30 cellular contexts compared by ENCODE assay signal in genomic region chr2:221096651-221097567, GRCh38.
DNase-seq lines count a peak whose midpoint lies in the region; ATAC-seq and TF ChIP-seq lines count a peak whose summit lies in the region.
"Had no signal": no experiment of that assay in that cellular context is flagged by ENCODE, and none has a peak within 500 bp of the region (broad histone marks: within the 10 kb centered on the region; RNA-seq: fewer than 3 reads in every experiment).

No MANE protein-coding gene starts in this region.

- H2BK20ac ChIP-seq in IMR-90 (ENCODE audit: low read depth, low read length): peak overlapping the region; percentile 35; the same call in 1 of the 2 replicates

- peak; percentile 44 for ATAC-seq in IMR-90 (ENCODE audit: low read depth)
- ATAC-seq in stimulated activated naive CD8-positive, alpha-beta T cell treated with anti-CD3 and anti-CD28 coated beads, Interleukin-15, amount 100 ng/mL, for 72 hours: no peak
- ATAC-seq in HG02852 (IDR thresholded peaks at IDR 0.05; ENCODE audit: unreplicated experiment): no peak
- no peak for ATAC-seq in HG03139 (IDR thresholded peaks at IDR 0.05; ENCODE audit: unreplicated experiment)
- ATAC-seq in WTC11: no peak
- ATAC-seq: activated CD8-positive, alpha-beta memory T cell treated with anti-CD3 and anti-CD28 coated beads, Interleukin-2, amount 10 ng/mL, durations not matched to agents 7 days and 5 days; body of pancreas; heart left ventricle; left ventricle myocardium superior; sciatic nerve; upper lobe of right lung had no signal

- 83% methylated on average over 1 of the region's 11 CpGs; no CpG with 5 or more reads in 1 of the 2 experiments for WGBS in IMR-90 (ENCODE audit: extremely low coverage in 2 of 2, insufficient read length in 1 of 2), 2 experiments

- H3K27me3 Mint-ChIP-seq in stimulated activated naive CD8-positive, alpha-beta T cell treated with anti-CD3 and anti-CD28 coated beads, Interleukin-15, amount 100 ng/mL, for 72 hours: no peaks in the 10 kb centered on the region
- H3K27me3 Mint-ChIP-seq in WTC11 (ENCODE audit: low read depth): no peaks in the 10 kb centered on the region
- H3K27me3 Mint-ChIP-seq: activated CD4-positive, alpha-beta T cell treated with anti-CD3 and anti-CD28 coated beads, Interleukin-2, amount 10 ng/mL, durations not matched to agents 24 days and 14 days; activated CD8-positive, alpha-beta memory T cell treated with anti-CD3 and anti-CD28 coated beads, Interleukin-2, amount 10 ng/mL, durations not matched to agents 7 days and 5 days had no signal

- no peaks in the 10 kb centered on the region for H4K20me1 ChIP-seq in IMR-90 (ENCODE audit: insufficient read depth, low read length)

- H3K27me3 ChIP-seq in IMR-90 (ENCODE audit: control insufficient read depth, insufficient read depth, low read length): no peaks in the 10 kb centered on the region
- H3K27me3 ChIP-seq: BE2C, body of pancreas, heart left ventricle, upper lobe of right lung had no signal

- peaks cover 6% of the 10 kb centered on the region for H3K4me1 ChIP-seq in IMR-90 (ENCODE audit: control insufficient read depth, insufficient read depth, low read length)
- H3K4me1 ChIP-seq: BE2C, body of pancreas, heart left ventricle, upper lobe of right lung had no signal

- H4K91ac ChIP-seq in IMR-90 (ENCODE audit: insufficient read depth, low read depth, low read length): no peak overlapping the region

- intact Hi-C loops in IMR-90 (cut with micrococcal nuclease): loop anchor here (5.0 kb wide), 2 partner anchors 165 to 870 kb away; no protein-coding TSS in a partner anchor

- no peak overlapping the region for H3K9ac ChIP-seq in IMR-90 (ENCODE audit: low read depth, low read length)

- H3K56ac ChIP-seq in IMR-90 (ENCODE audit: extremely low read depth, insufficient read depth, low read length): no peak overlapping the region

- H3K9me1 ChIP-seq in IMR-90 (ENCODE audit: insufficient read depth, low read length): no peaks in the 10 kb centered on the region

- H2BK5ac ChIP-seq in IMR-90 (ENCODE audit: low read depth, low read length, poor library complexity, severe bottlenecking): no peak overlapping the region

- no peak overlapping the region for H3K4me3 Mint-ChIP-seq in stimulated activated naive CD8-positive, alpha-beta T cell treated with anti-CD3 and anti-CD28 coated beads, Interleukin-15, amount 100 ng/mL, for 72 hours
- H3K4me3 Mint-ChIP-seq in WTC11: no peak overlapping the region
- H3K4me3 Mint-ChIP-seq: activated CD4-positive, alpha-beta T cell treated with anti-CD3 and anti-CD28 coated beads, Interleukin-2, amount 10 ng/mL, durations not matched to agents 24 days and 14 days; activated CD8-positive, alpha-beta memory T cell treated with anti-CD3 and anti-CD28 coated beads, Interleukin-2, amount 10 ng/mL, durations not matched to agents 7 days and 5 days; activated naive CD8-positive, alpha-beta T cell; activated T-helper 1 cell treated with anti-CD3 and anti-CD28 coated beads, Interleukin-12 subunit alpha, Interleukin-12 subunit beta, Interleukin-2, Interleukin-4 antibody, amounts not matched to agents 30 ng/mL and 10 ng/mL and 1 ng/mL, durations not matched to agents 14 hours and 24 hours and 36 hours; endodermal cell had no signal

- in situ Hi-C loops in Caki2 (cut with HindIII; ENCODE audit: low pct_unique_long_range_greater_than_20kb, low sequenced_read_pairs): no loop called here
- in situ Hi-C loops in IMR-90 (cut with MboI; ENCODE audit: low sequenced_read_pairs): no loop called here

- no peak overlapping the region for H3K14ac ChIP-seq in IMR-90 (replicated peaks; ENCODE audit: low read depth, low read length)

- no peak overlapping the region for H2AK9ac ChIP-seq in IMR-90 (replicated peaks; ENCODE audit: low read depth, low read length, poor library complexity)

- no peak overlapping the region for H3K23ac ChIP-seq in IMR-90 (ENCODE audit: low read depth, low read length)

- 0 out of 2 replicates have a peak overlapping the region, but pooled peaks have one; percentile 5 for H3K4ac ChIP-seq in IMR-90 (ENCODE audit: low read depth, low read length)

- dilution Hi-C loops in IMR-90 (cut with HindIII; ENCODE audit: low sequenced_read_pairs, unreplicated experiment): no loop called here

- H3K9me3 Mint-ChIP-seq in stimulated activated naive CD8-positive, alpha-beta T cell treated with anti-CD3 and anti-CD28 coated beads, Interleukin-15, amount 100 ng/mL, for 72 hours: no peaks in the 10 kb centered on the region
- H3K9me3 Mint-ChIP-seq in WTC11: no peaks in the 10 kb centered on the region
- H3K9me3 Mint-ChIP-seq: activated CD4-positive, alpha-beta T cell treated with anti-CD3 and anti-CD28 coated beads, Interleukin-2, amount 10 ng/mL, durations not matched to agents 24 days and 14 days; activated T-helper 1 cell treated with anti-CD3 and anti-CD28 coated beads, Interleukin-12 subunit alpha, Interleukin-12 subunit beta, Interleukin-2, Interleukin-4 antibody, amounts not matched to agents 30 ng/mL and 10 ng/mL and 1 ng/mL, durations not matched to agents 14 hours and 24 hours and 36 hours; endodermal cell had no signal

- H2AK5ac ChIP-seq in IMR-90 (ENCODE audit: low read depth, low read length): no peak overlapping the region

- no peak for TF ChIP-seq CTCF in IMR-90 (conservative IDR thresholded peaks at IDR 0.05; ENCODE audit: low read depth, low read length)
- no peak for TF ChIP-seq CTCF in WTC11 (IDR thresholded peaks at IDR 0.05)

- H4K8ac ChIP-seq in IMR-90 (ENCODE audit: low read depth in 2 of 2, low read length in 2 of 2): no peak overlapping the region

- no peak for TF ChIP-seq POLR2A in IMR-90 (IDR thresholded peaks at IDR 0.05; ENCODE audit: low read depth, low read length)

- H2AFZ ChIP-seq in IMR-90 (replicated peaks; ENCODE audit: low read length, poor library complexity): peak overlapping the region; percentile 4

- H2BK15ac ChIP-seq in IMR-90 (ENCODE audit: low read depth, low read length): no peak overlapping the region

- H2BK120ac ChIP-seq in IMR-90 (ENCODE audit: low read depth, low read length): peak overlapping the region; percentile 24; the same call in 1 of the 2 replicates

- no peak overlapping the region for H3K4me3 ChIP-seq in IMR-90 (ENCODE audit: insufficient read depth, low read depth, low read length)
- H3K4me3 ChIP-seq: A549, body of pancreas, coronary artery, heart left ventricle, upper lobe of right lung had no signal

- TF ChIP-seq RAD21 in IMR-90 (IDR thresholded peaks at IDR 0.05; ENCODE audit: low read length): no peak

- H3K79me1 ChIP-seq in IMR-90 (ENCODE audit: low read depth in 1 of 2, low read length in 2 of 2): no peaks in the 10 kb centered on the region

- CTCF ChIA-PET in IMR-90 (lab: Yijun Ruan, JAX): interaction anchor here (1.2 kb wide), 1 partner anchor 20 kb away, joined by 6 read pairs; no protein-coding TSS in a partner anchor
- CTCF ChIA-PET in WTC11 (lab: Charles Lee): no interaction called here

- H3K4me2 ChIP-seq in IMR-90 (ENCODE audit: low read depth, low read length): peak overlapping the region; percentile 50
- H3K4me2 ChIP-seq: A549 had no signal

- no peaks in the 10 kb centered on the region for H3K36me3 ChIP-seq in IMR-90 (ENCODE audit: control insufficient read depth, insufficient read depth, low read length)
- H3K36me3 ChIP-seq: BE2C, heart left ventricle, upper lobe of right lung had no signal

- H3K27ac ChIP-seq in IMR-90 (ENCODE audit: insufficient read depth, low read length): no peak overlapping the region
- H3K27ac ChIP-seq: A549, body of pancreas, coronary artery, heart left ventricle, upper lobe of right lung had no signal

- no peaks in the 10 kb centered on the region for H3K36me3 Mint-ChIP-seq in WTC11
- H3K36me3 Mint-ChIP-seq: activated CD8-positive, alpha-beta memory T cell treated with anti-CD3 and anti-CD28 coated beads, Interleukin-2, amount 10 ng/mL, durations not matched to agents 7 days and 5 days; activated naive CD8-positive, alpha-beta T cell had no signal

- H3K4me1 Mint-ChIP-seq in stimulated activated naive CD8-positive, alpha-beta T cell treated with anti-CD3 and anti-CD28 coated beads, Interleukin-15, amount 100 ng/mL, for 72 hours: no peaks in the 10 kb centered on the region
- peaks cover 4% of the 10 kb centered on the region for H3K4me1 Mint-ChIP-seq in WTC11
- H3K4me1 Mint-ChIP-seq: activated CD4-positive, alpha-beta T cell treated with anti-CD3 and anti-CD28 coated beads, Interleukin-2, amount 10 ng/mL, durations not matched to agents 24 days and 14 days; activated CD8-positive, alpha-beta memory T cell treated with anti-CD3 and anti-CD28 coated beads, Interleukin-2, amount 10 ng/mL, durations not matched to agents 7 days and 5 days; endodermal cell had no signal

- no peak overlapping the region for H3K18ac ChIP-seq in IMR-90 (ENCODE audit: low read depth, low read length)

- no peak overlapping the region for H3K27ac Mint-ChIP-seq in stimulated activated naive CD8-positive, alpha-beta T cell treated with anti-CD3 and anti-CD28 coated beads, Interleukin-15, amount 100 ng/mL, for 72 hours
- no peak overlapping the region for H3K27ac Mint-ChIP-seq in WTC11
- H3K27ac Mint-ChIP-seq: activated CD4-positive, alpha-beta T cell treated with anti-CD3 and anti-CD28 coated beads, Interleukin-2, amount 10 ng/mL, durations not matched to agents 24 days and 14 days; activated CD8-positive, alpha-beta memory T cell treated with anti-CD3 and anti-CD28 coated beads, Interleukin-2, amount 10 ng/mL, durations not matched to agents 7 days and 5 days; activated naive CD8-positive, alpha-beta T cell; activated T-helper 1 cell treated with anti-CD3 and anti-CD28 coated beads, Interleukin-12 subunit alpha, Interleukin-12 subunit beta, Interleukin-2, Interleukin-4 antibody, amounts not matched to agents 30 ng/mL and 10 ng/mL and 1 ng/mL, durations not matched to agents 14 hours and 24 hours and 36 hours; endodermal cell had no signal

- H3K9me3 ChIP-seq in IMR-90 (ENCODE audit: control insufficient read depth, insufficient read depth, low read length): no peaks in the 10 kb centered on the region
- H3K9me3 ChIP-seq: A549, BE2C, body of pancreas, heart left ventricle, upper lobe of right lung had no signal

- no TSS peak for BruUV-seq in IMR-90 (replicated peaks; lab: Mats Ljungman, UMichigan)

- POLR2A ChIA-PET in IMR-90 (lab: Charles Lee; ENCODE audit: unreplicated experiment): no interaction called here
- POLR2A ChIA-PET in WTC11 (lab: Charles Lee): no interaction called here

- DNase-seq in Caki2 (ENCODE audit: low read depth) (peak; percentile 79), IMR-90 (no peak), astrocyte of the hippocampus (ENCODE audit: low read depth, low spot score) (peak; percentile 42), glomerular visceral epithelial cell (ENCODE audit: extremely low spot score) (peak; percentile 40), WTC11 (ENCODE audit: low spot score) (no peak)
- DNase-seq in stimulated activated naive CD8-positive, alpha-beta T cell treated with anti-CD3 and anti-CD28 coated beads, Interleukin-15, amount 100 ng/mL, for 72 hours: no peak
- DNase-seq: activated CD4-positive, alpha-beta T cell treated with anti-CD3 and anti-CD28 coated beads, Interleukin-2, amount 10 ng/mL, durations not matched to agents 24 days and 14 days; activated CD8-positive, alpha-beta memory T cell treated with anti-CD3 and anti-CD28 coated beads, Interleukin-2, amount 10 ng/mL, durations not matched to agents 7 days and 5 days; BE2C; body of pancreas; DMS79 treated with DMSO at 0.1 percent for 48 hours; GOT3; heart left ventricle; KG1; left ventricle myocardium superior; NCI-H1930; NCI-H2227 treated with DMSO at 0.1 percent for 48 hours; NCI-H748 treated with DMSO at 0.1 percent for 48 hours; posterior cingulate gyrus; SIG-M5; stimulated activated CD4-positive, alpha-beta T cell treated with anti-CD3 and anti-CD28 coated beads, Interleukin-15, amount 100 ng/mL, for 24 hours; upper lobe of right lung had no signal

- no peak overlapping the region for H4K5ac ChIP-seq in IMR-90 (ENCODE audit: low read depth, low read length)

Comparison
In these comparisons a context has a peak if more than half of its experiments do, and no peak if none do; other contexts are left out.
1. DNase-seq: peak in Caki2 (single experiment), astrocyte of the hippocampus (single experiment) and glomerular visceral epithelial cell (single experiment); none in IMR-90 (single experiment), stimulated activated naive CD8-positive, alpha-beta T cell treated with anti-CD3 and anti-CD28 coated beads, Interleukin-15, amount 100 ng/mL, for 72 hours (0 of 2) and WTC11 (single experiment).